16 cellular contexts compared by ENCODE assay signal in the genomic region with DNA sequence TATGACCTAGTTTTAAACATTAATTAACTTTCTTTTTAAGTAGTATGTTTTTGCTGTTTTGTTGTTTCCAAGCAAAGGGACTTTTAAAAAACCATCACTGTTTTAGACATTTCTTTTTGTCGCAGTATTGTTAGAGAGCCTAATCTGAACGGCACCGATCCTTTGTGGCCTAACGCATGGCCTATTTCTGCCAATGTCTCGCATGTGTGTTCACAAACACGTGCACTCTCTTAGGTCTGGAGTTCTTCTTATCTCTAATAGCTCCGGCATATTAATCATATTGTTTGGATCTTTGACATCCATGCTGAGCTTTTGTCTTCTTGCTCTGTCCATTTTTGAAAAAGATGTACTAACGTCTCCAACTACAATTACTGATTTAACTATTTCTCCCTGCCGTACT. TPM values are rescaled to one million over a fixed set of nuclear protein-coding genes. Genes with fewer than 3 reads are reported as not detected.
DNase-seq lines count a peak whose midpoint lies in the region; ATAC-seq and TF ChIP-seq lines count a peak whose summit lies in the region.
"Had no signal": no experiment of that assay in that cellular context is flagged by ENCODE, and none has a peak within 500 bp of the region (broad histone marks: within the 10 kb centered on the region; RNA-seq: fewer than 3 reads in every experiment).

No MANE protein-coding gene starts in this region.

- H3K4me3 ChIP-seq in HL-60 (replicated peaks; ENCODE audit: insufficient read depth, low read length): no peak overlapping the region
- H3K4me3 ChIP-seq in colonic mucosa: no peak overlapping the region
- H3K4me3 ChIP-seq in spleen: no peak overlapping the region
- H3K4me3 ChIP-seq: PC-9 had no signal

- no peaks in the 10 kb centered on the region for H3K4me1 Mint-ChIP-seq in activated CD4-positive, alpha-beta T cell treated with anti-CD3 and anti-CD28 coated beads for 36 hours
- H3K4me1 Mint-ChIP-seq in CD4-positive, alpha-beta T cell (ENCODE audit: low read depth): no peaks in the 10 kb centered on the region

- H3K9me3 ChIP-seq in colonic mucosa (no peaks in the 10 kb centered on the region), spleen (no peaks in the 10 kb centered on the region)
- H3K9me3 ChIP-seq in CD4-positive, alpha-beta T cell (ENCODE audit: control insufficient read depth, low read length): no peaks in the 10 kb centered on the region
- H3K9me3 ChIP-seq: Caco-2 had no signal

- DNase-seq in HL-60 (ENCODE audit: low read depth in 1 of 2, low spot score in 1 of 2): no peak
- DNase-seq in NCI-H146 treated with DMSO at 0.1 percent for 48 hours (lab: John Stamatoyannopoulos, UW; ENCODE audit: unreplicated experiment): peak; percentile 66
- no peak for DNase-seq in colonic mucosa
- no peak for DNase-seq in spleen
- DNase-seq in activated CD4-positive, alpha-beta T cell treated with anti-CD3 and anti-CD28 coated beads for 36 hours: no peak
- no peak for DNase-seq in CD4-positive, alpha-beta T cell
- DNase-seq: AML-193, Caco-2, H7, HFFc6, NCI-H1092 treated with DMSO at 0.1 percent for 48 hours, NCI-H1694, NCI-H2227 treated with DMSO at 0.1 percent for 48 hours, PC-9 had no signal

- H3K4me1 ChIP-seq in colonic mucosa (no peaks in the 10 kb centered on the region), spleen (peaks cover 0 to 27% (median 5%) of the 10 kb centered on the region in 6 donors)
- H3K4me1 ChIP-seq: Caco-2 had no signal

- no peak for ATAC-seq in GM18505 (IDR thresholded peaks at IDR 0.05; ENCODE audit: unreplicated experiment)
- no peak for ATAC-seq in activated CD4-positive, alpha-beta T cell treated with anti-CD3 and anti-CD28 coated beads for 36 hours
- no peak for ATAC-seq in CD4-positive, alpha-beta T cell (ENCODE audit: poor library complexity)

- no peak overlapping the region for H3K4me3 Mint-ChIP-seq in activated CD4-positive, alpha-beta T cell treated with anti-CD3 and anti-CD28 coated beads for 36 hours
- H3K4me3 Mint-ChIP-seq in CD4-positive, alpha-beta T cell: no peak overlapping the region
- H3K4me3 Mint-ChIP-seq: HFFc6 had no signal

- H3K9ac ChIP-seq in colonic mucosa (ENCODE audit: low read depth in 2 of 2, low read length in 2 of 2): no peak overlapping the region

- H3K27ac Mint-ChIP-seq in activated CD4-positive, alpha-beta T cell treated with anti-CD3 and anti-CD28 coated beads for 36 hours: no peak overlapping the region
- H3K27ac Mint-ChIP-seq in CD4-positive, alpha-beta T cell: no peak overlapping the region

- H3K36me3 ChIP-seq in colonic mucosa (no peaks in the 10 kb centered on the region), spleen (no peaks in the 10 kb centered on the region)

- H3K36me3 Mint-ChIP-seq in activated CD4-positive, alpha-beta T cell treated with anti-CD3 and anti-CD28 coated beads for 36 hours (ENCODE audit: low read depth): no peaks in the 10 kb centered on the region
- H3K36me3 Mint-ChIP-seq in CD4-positive, alpha-beta T cell (ENCODE audit: low read depth): no peaks in the 10 kb centered on the region

- H3K27me3 ChIP-seq in HL-60 (ENCODE audit: insufficient read depth, poor library complexity, severe bottlenecking): no peaks in the 10 kb centered on the region
- H3K27me3 ChIP-seq in colonic mucosa: no peaks in the 10 kb centered on the region
- H3K27me3 ChIP-seq in spleen (replicated peaks in 1 of 7): peaks cover 0 to 12% (median 0%) of the 10 kb centered on the region in 7 donors
- peaks cover 6% of the 10 kb centered on the region for H3K27me3 ChIP-seq in CD4-positive, alpha-beta T cell (ENCODE audit: control insufficient read depth, insufficient read depth, low read length)

- H3K27me3 Mint-ChIP-seq in activated CD4-positive, alpha-beta T cell treated with anti-CD3 and anti-CD28 coated beads for 36 hours: peaks cover 6% of the 10 kb centered on the region
- H3K27me3 Mint-ChIP-seq in CD4-positive, alpha-beta T cell: peaks cover 7% of the 10 kb centered on the region

- TF ChIP-seq POLR2A in spleen (IDR thresholded peaks at IDR 0.05) (no peak), GM18505 (IDR thresholded peaks at IDR 0.05; ENCODE audit: borderline replicate concordance, extremely low read depth, insufficient read depth, insufficient read length) (no peak)

- CTCF ChIA-PET in activated CD4-positive, alpha-beta T cell treated with anti-CD3 and anti-CD28 coated beads for 36 hours (lab: Charles Lee): interaction anchor here (1.1 to 1.2 kb wide), 2 partner anchors 42 to 156 kb away, joined by 3 read pairs; no protein-coding TSS in a partner anchor
- CTCF ChIA-PET in CD4-positive, alpha-beta T cell (lab: Charles Lee): no interaction called here

- TF ChIP-seq CTCF in HL-60 (IDR thresholded peaks at IDR 0.05; ENCODE audit: insufficient read depth, low read length): no peak
- TF ChIP-seq CTCF in colonic mucosa (IDR thresholded peaks at IDR 0.05): no peak
- TF ChIP-seq CTCF in spleen (IDR thresholded peaks at IDR 0.05 in 8 of 11, conservative IDR thresholded peaks at IDR 0.05 in 3 of 11): no peak
- no peak for TF ChIP-seq CTCF in CD4-positive, alpha-beta T cell (IDR thresholded peaks at IDR 0.05)

- WGBS in spleen, 5 donors: 79 to 85% (median 82%) methylated on average over 9 of the region's 9 CpGs

- no peaks in the 10 kb centered on the region for H3K9me3 Mint-ChIP-seq in activated CD4-positive, alpha-beta T cell treated with anti-CD3 and anti-CD28 coated beads for 36 hours (ENCODE audit: low read depth)
- H3K9me3 Mint-ChIP-seq in CD4-positive, alpha-beta T cell: no peaks in the 10 kb centered on the region
- H3K9me3 Mint-ChIP-seq: HFFc6 had no signal

- intact Hi-C loops in colonic mucosa (cut with DNase I) (no loop called here), spleen (cut with DNase I; ENCODE audit: low total_unique reads) (no loop called here)
- intact Hi-C loops in activated CD4-positive, alpha-beta T cell treated with anti-CD3 and anti-CD28 coated beads for 36 hours (cut with DNase I, micrococcal nuclease): no loop called here
- intact Hi-C loops in CD4-positive, alpha-beta T cell (cut with DNase I, micrococcal nuclease): no loop called here

- POLR2A ChIA-PET in activated CD4-positive, alpha-beta T cell treated with anti-CD3 and anti-CD28 coated beads for 36 hours (lab: Charles Lee): no interaction called here
- POLR2A ChIA-PET in CD4-positive, alpha-beta T cell (lab: Charles Lee): no interaction called here

- peak overlapping the region; percentile 95 for H3K27ac ChIP-seq in HL-60 (replicated peaks)
- H3K27ac ChIP-seq in colonic mucosa: peak overlapping the region; percentile 25
- peak overlapping the region in 6 of 8 donors; percentile 62 to 90 (median 77) for H3K27ac ChIP-seq in spleen
- H3K27ac ChIP-seq in CD4-positive, alpha-beta T cell (ENCODE audit: low read depth, low read length): no peak overlapping the region
- H3K27ac ChIP-seq: RWPE1 had no signal

RNA-seq across cellular contexts. Expression of gene ZNF516, which starts 59.7 kb away (rescaled TPM):
- total RNA-seq in colonic mucosa (10 to 100 TPM; 15.2 to 21.3 TPM), spleen (10 to 100 TPM; 20.8 to 58.4 (median 41.1) TPM)
- polyA plus RNA-seq in spleen: 1 to 10 TPM; 4.5 to 8.7 (median 4.9) TPM
- total RNA-seq in activated CD4-positive, alpha-beta T cell treated with anti-CD3 and anti-CD28 coated beads for 36 hours: 1 to 10 TPM; 6.8 to 9.9 TPM
- total RNA-seq in CD4-positive, alpha-beta T cell: 10 to 100 TPM; 22.4 to 29.3 TPM
